Comparison of ENCODE assay signal across 8 cellular contexts in genomic region chr12:89880695-89881350, GRCh38.
A peak's percentile ranks its signal among the peaks of the same experiment; 100 is the strongest.
DNase-seq lines count a peak whose midpoint lies in the region; ATAC-seq and TF ChIP-seq lines count a peak whose summit lies in the region.

No MANE protein-coding gene starts in this region.

- ATAC-seq in GM21447 (IDR thresholded peaks at IDR 0.05; ENCODE audit: unreplicated experiment) (peak; percentile 95), HG03575 (IDR thresholded peaks at IDR 0.05; ENCODE audit: extremely low read depth, insufficient number of reproducible peaks, low FRiP score, unreplicated experiment) (peak; percentile 84)

- peak overlapping the region; percentile 39 for H3K4me3 ChIP-seq in GM12875 (ENCODE audit: low read depth, low read length)
- H3K4me3 ChIP-seq in brain microvascular endothelial cell (ENCODE audit: low read depth, low read length): no peak overlapping the region

- no peaks in the 10 kb centered on the region for H3K27me3 Mint-ChIP-seq in progenitor cell of endocrine pancreas

- peak; percentile 27 for DNase-seq in activated gamma-delta T cell treated with anti-CD3 and anti-CD28 coated beads, Interleukin-2, amount 50 U/mL, for 16 hours (ENCODE audit: low read depth)
- DNase-seq in progenitor cell of endocrine pancreas (ENCODE audit: low spot score, unreplicated experiment): no peak
- DNase-seq in NCI-H1092 (lab: John Stamatoyannopoulos, UW): no peak
- DNase-seq in NCI-H526 treated with DMSO at 0.1 percent for 48 hours (lab: John Stamatoyannopoulos, UW): no peak
- DNase-seq in brain microvascular endothelial cell: no peak

- TF ChIP-seq CTCF in GM12875 (IDR thresholded peaks at IDR 0.05; ENCODE audit: borderline replicate concordance, insufficient read depth, low read depth, low read length) (no peak), progenitor cell of endocrine pancreas (IDR thresholded peaks at IDR 0.05; ENCODE audit: unreplicated experiment) (no peak), brain microvascular endothelial cell (IDR thresholded peaks at IDR 0.05; ENCODE audit: low read depth, low read length, missing control alignments) (no peak)

- no peaks in the 10 kb centered on the region for H3K9me3 Mint-ChIP-seq in progenitor cell of endocrine pancreas (ENCODE audit: low read depth)

- no peaks in the 10 kb centered on the region for H3K36me3 Mint-ChIP-seq in progenitor cell of endocrine pancreas (ENCODE audit: insufficient read depth)

- no peak overlapping the region for H3K27ac ChIP-seq in brain microvascular endothelial cell

- no peak overlapping the region for H3K27ac Mint-ChIP-seq in progenitor cell of endocrine pancreas

- in situ Hi-C loops in brain microvascular endothelial cell (cut with HindIII; ENCODE audit: low pct_ligation_motif_present, low sequenced_read_pairs): no loop called here

- H3K36me3 ChIP-seq in brain microvascular endothelial cell (replicated peaks): no peaks in the 10 kb centered on the region

- H3K4me3 Mint-ChIP-seq in progenitor cell of endocrine pancreas (ENCODE audit: low read depth): no peak overlapping the region

- no peaks in the 10 kb centered on the region for H3K27me3 ChIP-seq in brain microvascular endothelial cell (replicated peaks)

- H3K4me1 Mint-ChIP-seq in progenitor cell of endocrine pancreas (ENCODE audit: low read depth): no peaks in the 10 kb centered on the region
